In genomic region chr5:144141581-144141980, GRCh38 we compare ENCODE assay signal across 19 cellular contexts. TPM values are rescaled to one million over a fixed set of nuclear protein-coding genes. Genes with fewer than 3 reads are reported as not detected.
A peak's percentile ranks its signal among the peaks of the same experiment; 100 is the strongest.
DNase-seq lines count a peak whose midpoint lies in the region; ATAC-seq and TF ChIP-seq lines count a peak whose summit lies in the region.
"Had no signal": no experiment of that assay in that cellular context is flagged by ENCODE, and none has a peak within 500 bp of the region (broad histone marks: within the 10 kb centered on the region; RNA-seq: fewer than 3 reads in every experiment).

No MANE protein-coding gene starts in this region.

- H2AFZ ChIP-seq in IMR-90 (replicated peaks; ENCODE audit: low read length, poor library complexity), result peak overlapping the region; percentile 52
- H2AFZ ChIP-seq in trophoblast cell (ENCODE audit: insufficient read depth, low read length, poor library complexity), result no peak overlapping the region

- no peak for TF ChIP-seq CTCF in IMR-90 (conservative IDR thresholded peaks at IDR 0.05; ENCODE audit: low read depth, low read length)
- no peak; the same call in 1 of the 2 replicates for TF ChIP-seq CTCF in WTC11 (IDR thresholded peaks at IDR 0.05)

- no peak overlapping the region for H3K14ac ChIP-seq in IMR-90 (replicated peaks; ENCODE audit: low read depth, low read length)
- no peak overlapping the region for H3K14ac ChIP-seq in trophoblast cell (ENCODE audit: low read length)

- H3K4me1 Mint-ChIP-seq in WTC11, result peaks cover 15% of the 10 kb centered on the region

- TF ChIP-seq POLR2A in IMR-90 (IDR thresholded peaks at IDR 0.05; ENCODE audit: low read depth, low read length), result no peak

- 100% methylated on average over 1 of the region's 2 CpGs; no CpG with 5 or more reads in 1 of the 2 experiments for WGBS in IMR-90 (ENCODE audit: extremely low coverage in 2 of 2, insufficient read length in 1 of 2), 2 experiments
- no CpG with 5 or more reads among the region's 2 CpGs for WGBS in trophoblast cell (ENCODE audit: extremely low coverage, insufficient coverage, insufficient read length)

- no peaks in the 10 kb centered on the region for H3K9me3 ChIP-seq in IMR-90 (ENCODE audit: control insufficient read depth, insufficient read depth, low read length)
- H3K9me3 ChIP-seq in trophoblast cell (ENCODE audit: insufficient read depth, low read depth, low read length), result no peaks in the 10 kb centered on the region
- H3K9me3 ChIP-seq: ascending aorta, heart right ventricle, spleen, suprapubic skin had no signal

- H3K36me3 Mint-ChIP-seq in WTC11, result no peaks in the 10 kb centered on the region
- no peaks in the 10 kb centered on the region for H3K36me3 Mint-ChIP-seq in activated naive CD4-positive, alpha-beta T cell treated with anti-CD3 and anti-CD28 coated beads, Interleukin-2, amount 50 U/mL, for 72 hours
- H3K36me3 Mint-ChIP-seq: naive thymus-derived CD4-positive, alpha-beta T cell had no signal

- intact Hi-C loops in IMR-90 (cut with micrococcal nuclease), result loop anchor here (5.0 to 10.0 kb wide), 2 partner anchors 174 to 447 kb away; no protein-coding TSS in a partner anchor

- H3K36me3 ChIP-seq in IMR-90 (ENCODE audit: control insufficient read depth, insufficient read depth, low read length) (no peaks in the 10 kb centered on the region), trophoblast cell (ENCODE audit: control insufficient read depth in 1 of 2, insufficient read depth in 2 of 2, low read length in 2 of 2) (no peaks in the 10 kb centered on the region)
- H3K36me3 ChIP-seq: ascending aorta, heart right ventricle, spleen, suprapubic skin had no signal

- H2BK120ac ChIP-seq in IMR-90 (ENCODE audit: low read depth, low read length) (peak overlapping the region; percentile 71), trophoblast cell (ENCODE audit: insufficient read depth, low read length, poor library complexity) (no peak overlapping the region)

- H4K91ac ChIP-seq in IMR-90 (ENCODE audit: insufficient read depth, low read depth, low read length) (peak overlapping the region; percentile 58; the same call in 1 of the 2 replicates), trophoblast cell (ENCODE audit: low read depth, low read length) (no peak overlapping the region)

- ATAC-seq in GM19324 (IDR thresholded peaks at IDR 0.05; ENCODE audit: low FRiP score, unreplicated experiment) (peak; percentile 12), IMR-90 (ENCODE audit: low read depth) (no peak), WTC11 (0 out of 2 replicates have a peak, but pooled peaks have one; percentile 25)
- no peak for ATAC-seq in activated naive CD4-positive, alpha-beta T cell treated with anti-CD3 and anti-CD28 coated beads, Interleukin-2, amount 50 U/mL, for 72 hours

- in situ Hi-C loops in IMR-90 (cut with MboI; ENCODE audit: low sequenced_read_pairs), result no loop called here

- TF ChIP-seq RAD21 in IMR-90 (IDR thresholded peaks at IDR 0.05; ENCODE audit: low read length), result no peak

- H4K8ac ChIP-seq in IMR-90 (ENCODE audit: low read depth in 2 of 2, low read length in 2 of 2) (peak overlapping the region in 1 of 2 experiments; percentile 65; a peak in 1 of 4 replicates), trophoblast cell (ENCODE audit: low read depth, low read length) (no peak overlapping the region)

- DNase-seq in IMR-90 (no peak), WTC11 (ENCODE audit: low spot score) (no peak), trophoblast cell (no peak), DMS79 (lab: John Stamatoyannopoulos, UW) (no peak), OCI-M2 (lab: John Stamatoyannopoulos, UW; ENCODE audit: unreplicated experiment) (no peak)
- DNase-seq in activated naive CD4-positive, alpha-beta T cell treated with anti-CD3 and anti-CD28 coated beads, Interleukin-2, amount 50 U/mL, for 72 hours (ENCODE audit: low spot score in 2 of 2), result no peak
- DNase-seq: activated CD4-positive, alpha-beta T cell treated with anti-CD3 and anti-CD28 coated beads, Interleukin-2, amount 50 U/mL, for 1 hour; activated naive CD4-positive, alpha-beta T cell; effector CD8-positive, alpha-beta T cell; GOT3; heart right ventricle; spleen; stimulated activated CD8-positive, alpha-beta memory T cell treated with anti-CD3 and anti-CD28 coated beads, Interleukin-4, amount 100 ng/mL, for 48 hours had no signal

- CTCF ChIA-PET in IMR-90 (lab: Yijun Ruan, JAX), result interaction anchor here (0.9 to 1.5 kb wide), 2 partner anchors 54 to 68 kb away, joined by 3 read pairs; no protein-coding TSS in a partner anchor
- CTCF ChIA-PET in WTC11 (lab: Charles Lee), result interaction anchor here (1.0 to 1.5 kb wide), 4 partner anchors 35 to 173 kb away, joined by 3 to 13 read pairs (median 6); no protein-coding TSS in a partner anchor

- H3K79me1 ChIP-seq in IMR-90 (ENCODE audit: low read depth in 1 of 2, low read length in 2 of 2), result no peaks in the 10 kb centered on the region
- no peaks in the 10 kb centered on the region for H3K79me1 ChIP-seq in trophoblast cell (ENCODE audit: low read length)

- H3K4me3 ChIP-seq in IMR-90 (ENCODE audit: insufficient read depth, low read depth, low read length), result no peak overlapping the region
- no peak overlapping the region for H3K4me3 ChIP-seq in trophoblast cell (ENCODE audit: low read depth, low read length)
- H3K4me3 ChIP-seq: ascending aorta, heart right ventricle, lung, spleen, suprapubic skin had no signal

- no peak overlapping the region for H3K56ac ChIP-seq in IMR-90 (ENCODE audit: extremely low read depth, insufficient read depth, low read length)

- H3K79me2 ChIP-seq in trophoblast cell (ENCODE audit: control insufficient read depth, insufficient read depth, low read length, poor library complexity), result no peaks in the 10 kb centered on the region

- POLR2A ChIA-PET in IMR-90 (lab: Charles Lee; ENCODE audit: unreplicated experiment) (interaction anchor here (0.6 kb wide), 1 partner anchor 251 kb away, joined by 9 read pairs; no protein-coding TSS in a partner anchor), WTC11 (lab: Charles Lee) (no interaction called here)

- H3K23ac ChIP-seq in IMR-90 (ENCODE audit: low read depth, low read length), result no peak overlapping the region
- peak overlapping the region; percentile 22 for H3K23ac ChIP-seq in trophoblast cell (ENCODE audit: low read length)

- peaks cover 3% of the 10 kb centered on the region; the same call in 1 of the 2 replicates for H3K9me1 ChIP-seq in IMR-90 (ENCODE audit: insufficient read depth, low read length)

- H3K27me3 Mint-ChIP-seq in WTC11 (ENCODE audit: low read depth), result no peaks in the 10 kb centered on the region; the same call in 1 of the 2 replicates

- no peaks in the 10 kb centered on the region for H4K20me1 ChIP-seq in IMR-90 (ENCODE audit: insufficient read depth, low read length)

- H2AK5ac ChIP-seq in IMR-90 (ENCODE audit: low read depth, low read length) (0 out of 2 replicates have a peak overlapping the region, but pooled peaks have one; percentile 3), trophoblast cell (ENCODE audit: low read length) (no peak overlapping the region)

- dilution Hi-C loops in IMR-90 (cut with HindIII; ENCODE audit: low sequenced_read_pairs, unreplicated experiment), result no loop called here

- H4K12ac ChIP-seq in trophoblast cell (ENCODE audit: low read depth, low read length), result no peak overlapping the region

- no peak overlapping the region for H2BK15ac ChIP-seq in IMR-90 (ENCODE audit: low read depth, low read length)

- H3K18ac ChIP-seq in IMR-90 (ENCODE audit: low read depth, low read length), result peak overlapping the region; percentile 40; the same call in 1 of the 2 replicates
- H3K18ac ChIP-seq in trophoblast cell (ENCODE audit: low read length), result no peak overlapping the region

- 0 out of 2 replicates have a peak overlapping the region, but pooled peaks have one; percentile 10 for H2BK20ac ChIP-seq in IMR-90 (ENCODE audit: low read depth, low read length)

- H2AK9ac ChIP-seq in IMR-90 (replicated peaks; ENCODE audit: low read depth, low read length, poor library complexity), result peak overlapping the region; percentile 11

- H3K9ac ChIP-seq in IMR-90 (ENCODE audit: low read depth, low read length) (no peak overlapping the region), trophoblast cell (ENCODE audit: low read length) (no peak overlapping the region)

- H3K9me3 Mint-ChIP-seq in WTC11, result no peaks in the 10 kb centered on the region
- H3K9me3 Mint-ChIP-seq in activated naive CD4-positive, alpha-beta T cell treated with anti-CD3 and anti-CD28 coated beads, Interleukin-2, amount 50 U/mL, for 72 hours, result no peaks in the 10 kb centered on the region
- H3K9me3 Mint-ChIP-seq: naive thymus-derived CD4-positive, alpha-beta T cell had no signal

- no peak overlapping the region for H4K5ac ChIP-seq in IMR-90 (ENCODE audit: low read depth, low read length)

- H3K27ac ChIP-seq in IMR-90 (ENCODE audit: insufficient read depth, low read length), result no peak overlapping the region
- no peak overlapping the region for H3K27ac ChIP-seq in trophoblast cell (ENCODE audit: low read depth, low read length)
- H3K27ac ChIP-seq: ascending aorta, RWPE1, spleen, suprapubic skin had no signal

- no TSS peak for BruUV-seq in IMR-90 (replicated peaks; lab: Mats Ljungman, UMichigan)

- no peak overlapping the region for H2BK12ac ChIP-seq in trophoblast cell (ENCODE audit: low read length)

- H3K4ac ChIP-seq in IMR-90 (ENCODE audit: low read depth, low read length) (peak overlapping the region; percentile 33), trophoblast cell (ENCODE audit: low read depth, low read length) (no peak overlapping the region)

- H2BK5ac ChIP-seq in IMR-90 (ENCODE audit: low read depth, low read length, poor library complexity, severe bottlenecking) (no peak overlapping the region), trophoblast cell (ENCODE audit: low read depth, low read length, poor library complexity) (no peak overlapping the region)

- H3K27me3 ChIP-seq in IMR-90 (ENCODE audit: control insufficient read depth, insufficient read depth, low read length) (no peaks in the 10 kb centered on the region), trophoblast cell (ENCODE audit: insufficient read depth, low read length) (no peaks in the 10 kb centered on the region)
- H3K27me3 ChIP-seq: ascending aorta, heart right ventricle, spleen, suprapubic skin had no signal

- no peak overlapping the region for H3K4me2 ChIP-seq in IMR-90 (ENCODE audit: low read depth, low read length)
- no peak overlapping the region for H3K4me2 ChIP-seq in trophoblast cell (ENCODE audit: low read length)

- H3K27ac Mint-ChIP-seq in WTC11, result peak overlapping the region; percentile 39; the same call in 1 of the 2 replicates
- no peak overlapping the region for H3K27ac Mint-ChIP-seq in activated naive CD4-positive, alpha-beta T cell treated with anti-CD3 and anti-CD28 coated beads, Interleukin-2, amount 50 U/mL, for 72 hours
- H3K27ac Mint-ChIP-seq: naive thymus-derived CD4-positive, alpha-beta T cell had no signal

- H3K4me3 Mint-ChIP-seq in WTC11, result no peak overlapping the region

- H3K4me1 ChIP-seq in IMR-90 (ENCODE audit: control insufficient read depth, insufficient read depth, low read length), result peaks cover 4% of the 10 kb centered on the region
- no peaks in the 10 kb centered on the region for H3K4me1 ChIP-seq in trophoblast cell (ENCODE audit: control insufficient read depth in 1 of 2, insufficient read depth in 2 of 2, low read length in 2 of 2)
- H3K4me1 ChIP-seq: ascending aorta, suprapubic skin had no signal

RNA-seq across cellular contexts. Expression of gene YIPF5, which starts 28.9 kb away (rescaled TPM):
- total RNA-seq in IMR-90 (2012; rRNA removed) (172 and 192 TPM in 2 replicates), WTC11 (2021) (33.8 to 39.2 TPM (median 37.7 TPM) in 3 replicates)
- 60.0 and 64.4 TPM in 2 replicates for polyA plus RNA-seq in IMR-90 (2012; rRNA removed)
- polyA plus RNA-seq in IMR-90 (2012; cell fraction: cytosol; rRNA removed), result 18.6 and 23.5 TPM in 2 replicates
- polyA plus RNA-seq in IMR-90 (2012; cell fraction: nucleus; rRNA removed; ENCODE audit: low replicate concordance), result 7.8 and 42.5 TPM in 2 replicates
- polyA plus RNA-seq in trophoblast cell (2013), result 53.5 and 56.6 TPM in 2 replicates
- 10 to 100 TPM; 36.6 to 47.8 TPM for total RNA-seq in activated naive CD4-positive, alpha-beta T cell treated with anti-CD3 and anti-CD28 coated beads, Interleukin-2, amount 50 U/mL, for 72 hours

RNA-seq across cellular contexts. Expression of gene KCTD16, which starts 29.1 kb away (rescaled TPM):
- total RNA-seq in IMR-90 (2012; rRNA removed) (1.1 and 1.4 TPM in 2 replicates), WTC11 (2021) (0.20 to 0.73 TPM (median 0.34 TPM) in 3 replicates)
- polyA plus RNA-seq in IMR-90 (2012; rRNA removed), result 0.40 and 0.43 TPM in 2 replicates
- 0.14 and 0.21 TPM in 2 replicates for polyA plus RNA-seq in IMR-90 (2012; cell fraction: cytosol; rRNA removed)
- 0.16 and 0.54 TPM in 2 replicates for polyA plus RNA-seq in IMR-90 (2012; cell fraction: nucleus; rRNA removed; ENCODE audit: low replicate concordance)
- polyA plus RNA-seq in trophoblast cell (2013), result 0.21 and 0.23 TPM in 2 replicates
- 1 to 10 TPM in 1 of 2 donors, under 1 TPM in 1; 0.23 to 1.4 TPM for total RNA-seq in activated naive CD4-positive, alpha-beta T cell treated with anti-CD3 and anti-CD28 coated beads, Interleukin-2, amount 50 U/mL, for 72 hours

Comparison
In these comparisons a context has a peak if more than half of its experiments do, and no peak if none do; other contexts are left out.
1. ATAC-seq: peak in GM19324 (single experiment) and WTC11 (single experiment); none in IMR-90 (single experiment) and activated naive CD4-positive, alpha-beta T cell treated with anti-CD3 and anti-CD28 coated beads, Interleukin-2, amount 50 U/mL, for 72 hours (0 of 2).